Comparison of ENCODE assay signal across 1 cellular context in the genomic region with DNA sequence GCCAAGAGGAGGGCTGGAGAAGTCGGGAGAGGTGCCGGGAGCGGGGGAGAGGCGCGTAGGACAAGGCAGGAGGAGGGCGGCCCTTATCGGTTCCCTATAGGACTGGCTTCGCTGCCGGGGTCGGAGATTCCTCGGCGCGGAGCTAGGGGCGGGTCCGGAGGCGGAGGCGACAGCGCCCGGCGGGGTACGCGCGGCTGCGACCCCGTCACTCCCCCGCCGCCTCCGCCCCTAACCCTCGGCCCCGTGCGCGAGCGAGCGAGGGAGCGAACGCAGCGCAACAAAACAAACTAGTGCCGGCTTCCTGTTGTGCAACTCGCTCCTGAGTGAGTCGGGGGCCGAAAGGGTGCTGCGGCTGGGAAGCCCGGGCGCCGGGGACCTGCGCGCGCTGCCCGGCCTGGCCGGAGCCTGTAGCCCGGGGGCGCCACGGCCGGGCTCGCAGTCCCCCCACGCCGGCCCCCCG.
TF ChIP-seq lines count a peak whose summit lies in the region.

No MANE protein-coding gene starts in this region.

TF ChIP-seq in HEK293, 187 proteins besides CTCF, POLR2A, EP300 and RAD21 (continued from another document):
- TF ChIP-seq, protein P1, sequence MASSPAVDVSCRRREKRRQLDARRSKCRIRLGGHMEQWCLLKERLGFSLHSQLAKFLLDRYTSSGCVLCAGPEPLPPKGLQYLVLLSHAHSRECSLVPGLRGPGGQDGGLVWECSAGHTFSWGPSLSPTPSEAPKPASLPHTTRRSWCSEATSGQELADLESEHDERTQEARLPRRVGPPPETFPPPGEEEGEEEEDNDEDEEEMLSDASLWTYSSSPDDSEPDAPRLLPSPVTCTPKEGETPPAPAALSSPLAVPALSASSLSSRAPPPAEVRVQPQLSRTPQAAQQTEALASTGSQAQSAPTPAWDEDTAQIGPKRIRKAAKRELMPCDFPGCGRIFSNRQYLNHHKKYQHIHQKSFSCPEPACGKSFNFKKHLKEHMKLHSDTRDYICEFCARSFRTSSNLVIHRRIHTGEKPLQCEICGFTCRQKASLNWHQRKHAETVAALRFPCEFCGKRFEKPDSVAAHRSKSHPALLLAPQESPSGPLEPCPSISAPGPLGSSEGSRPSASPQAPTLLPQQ (tag by site-specific recombination; IDR thresholded peaks at IDR 0.05), result no peak
- TF ChIP-seq, protein P2, sequence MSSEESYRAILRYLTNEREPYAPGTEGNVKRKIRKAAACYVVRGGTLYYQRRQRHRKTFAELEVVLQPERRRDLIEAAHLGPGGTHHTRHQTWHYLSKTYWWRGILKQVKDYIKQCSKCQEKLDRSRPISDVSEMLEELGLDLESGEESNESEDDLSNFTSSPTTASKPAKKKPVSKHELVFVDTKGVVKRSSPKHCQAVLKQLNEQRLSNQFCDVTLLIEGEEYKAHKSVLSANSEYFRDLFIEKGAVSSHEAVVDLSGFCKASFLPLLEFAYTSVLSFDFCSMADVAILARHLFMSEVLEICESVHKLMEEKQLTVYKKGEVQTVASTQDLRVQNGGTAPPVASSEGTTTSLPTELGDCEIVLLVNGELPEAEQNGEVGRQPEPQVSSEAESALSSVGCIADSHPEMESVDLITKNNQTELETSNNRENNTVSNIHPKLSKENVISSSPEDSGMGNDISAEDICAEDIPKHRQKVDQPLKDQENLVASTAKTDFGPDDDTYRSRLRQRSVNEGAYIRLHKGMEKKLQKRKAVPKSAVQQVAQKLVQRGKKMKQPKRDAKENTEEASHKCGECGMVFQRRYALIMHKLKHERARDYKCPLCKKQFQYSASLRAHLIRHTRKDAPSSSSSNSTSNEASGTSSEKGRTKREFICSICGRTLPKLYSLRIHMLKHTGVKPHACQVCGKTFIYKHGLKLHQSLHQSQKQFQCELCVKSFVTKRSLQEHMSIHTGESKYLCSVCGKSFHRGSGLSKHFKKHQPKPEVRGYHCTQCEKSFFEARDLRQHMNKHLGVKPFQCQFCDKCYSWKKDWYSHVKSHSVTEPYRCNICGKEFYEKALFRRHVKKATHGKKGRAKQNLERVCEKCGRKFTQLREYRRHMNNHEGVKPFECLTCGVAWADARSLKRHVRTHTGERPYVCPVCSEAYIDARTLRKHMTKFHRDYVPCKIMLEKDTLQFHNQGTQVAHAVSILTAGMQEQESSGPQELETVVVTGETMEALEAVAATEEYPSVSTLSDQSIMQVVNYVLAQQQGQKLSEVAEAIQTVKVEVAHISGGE (tag by site-specific recombination; conservative IDR thresholded peaks at IDR 0.05; ENCODE audit: low read depth), result peak; percentile 58; the same call in 1 of the 2 replicates
